Comparison of ENCODE assay signal across 9 cellular contexts in genomic region chr1:177873238-177873637, GRCh38.
DNase-seq lines count a peak whose midpoint lies in the region; ATAC-seq, FAIRE-seq and TF ChIP-seq lines count a peak whose summit lies in the region.
"Had no signal": no experiment of that assay in that cellular context is flagged by ENCODE, and none has a peak within 500 bp of the region (broad histone marks: within the 10 kb centered on the region; RNA-seq: fewer than 3 reads in every experiment).

No MANE protein-coding gene starts in this region.

- BruUV-seq in OCI-LY7 (replicated peaks; lab: Mats Ljungman, UMichigan), result no TSS peak

- H3K4me3 ChIP-seq in foreskin fibroblast (ENCODE audit: low read depth in 1 of 2, low read length in 2 of 2) (no peak overlapping the region), smooth muscle cell (no peak overlapping the region), OCI-LY7 (ENCODE audit: low read depth, low read length, poor library complexity, severe bottlenecking) (no peak overlapping the region)
- H3K4me3 ChIP-seq: GM12878 had no signal

- H3K27ac ChIP-seq in smooth muscle cell (ENCODE audit: low read depth), result no peak overlapping the region
- no peak overlapping the region for H3K27ac ChIP-seq in OCI-LY7 (ENCODE audit: low read depth, low read length, poor library complexity, severe bottlenecking)

- H3K9ac ChIP-seq in smooth muscle cell (ENCODE audit: low read depth), result no peak overlapping the region

- H3K36me3 ChIP-seq in smooth muscle cell (ENCODE audit: low read depth), result no peaks in the 10 kb centered on the region
- H3K36me3 ChIP-seq in OCI-LY7 (ENCODE audit: insufficient read depth, low read length), result no peaks in the 10 kb centered on the region

- TF ChIP-seq CTCF in foreskin fibroblast (IDR thresholded peaks at IDR 0.05; ENCODE audit: low read depth, low read length) (no peak), smooth muscle cell (IDR thresholded peaks at IDR 0.05; ENCODE audit: borderline replicate concordance, insufficient read depth, poor library complexity, severe bottlenecking) (no peak), OCI-LY7 (conservative IDR thresholded peaks at IDR 0.05; ENCODE audit: low read length) (no peak)

- H3K9me3 ChIP-seq in smooth muscle cell (replicated peaks; ENCODE audit: low read depth), result no peaks in the 10 kb centered on the region
- no peaks in the 10 kb centered on the region for H3K9me3 ChIP-seq in OCI-LY7 (ENCODE audit: low read length)

- TF ChIP-seq POLR2A in H54 (IDR thresholded peaks at IDR 0.05; ENCODE audit: low read depth, low read length), result no peak

- no peaks in the 10 kb centered on the region for H3F3A ChIP-seq in smooth muscle cell (ENCODE audit: low read depth)

- FAIRE-seq in H54 (lab: Jason Lieb, UNC), result peak; percentile 43
- FAIRE-seq: GM12878 had no signal

- H2AFZ ChIP-seq in smooth muscle cell (ENCODE audit: low read depth), result no peak overlapping the region
- H2AFZ ChIP-seq in OCI-LY7 (ENCODE audit: low read length), result no peak overlapping the region

- no peaks in the 10 kb centered on the region for H3K9me2 ChIP-seq in OCI-LY7 (ENCODE audit: insufficient read depth, low read length)

- H4K20me1 ChIP-seq in smooth muscle cell (ENCODE audit: low read depth), result no peaks in the 10 kb centered on the region
- no peaks in the 10 kb centered on the region for H4K20me1 ChIP-seq in OCI-LY7 (ENCODE audit: insufficient read depth, low read length)

- WGBS in smooth muscle cell (ENCODE audit: low lambda C conversion rate), result 6% methylated on average over 5 of the region's 5 CpGs

- H3K79me2 ChIP-seq in smooth muscle cell (ENCODE audit: low read depth) (no peaks in the 10 kb centered on the region), OCI-LY7 (ENCODE audit: insufficient read depth, low read depth, low read length) (no peaks in the 10 kb centered on the region)

- DNase-seq in H54 (ENCODE audit: insufficient read length, low spot score), result peak; percentile 6
- peak; percentile 37 for DNase-seq in SHP77 treated with DMSO at 0.1 percent for 48 hours (lab: John Stamatoyannopoulos, UW)
- peak; percentile 94 to 96 for DNase-seq in foreskin fibroblast
- no peak for DNase-seq in smooth muscle cell (lab: John Stamatoyannopoulos, UW; ENCODE audit: unreplicated experiment)
- DNase-seq in OCI-LY7 (ENCODE audit: low spot score), result no peak
- DNase-seq: H9 had no signal

- intact Hi-C loops in OCI-LY7 (cut with micrococcal nuclease; ENCODE audit: unreplicated experiment), result no loop called here

- no peaks in the 10 kb centered on the region for H3K27me3 ChIP-seq in smooth muscle cell (ENCODE audit: low read depth)

- ATAC-seq in HG03342 (IDR thresholded peaks at IDR 0.05; ENCODE audit: unreplicated experiment), result no peak
- ATAC-seq in HG02840 (IDR thresholded peaks at IDR 0.05; ENCODE audit: low FRiP score, unreplicated experiment), result no peak
- ATAC-seq: GM12878 had no signal

- POLR2A ChIA-PET in OCI-LY7 (lab: Charles Lee), result no interaction called here

- CTCF ChIA-PET in OCI-LY7 (lab: Charles Lee; ENCODE audit: unreplicated experiment), result no interaction called here

- H3K4me1 ChIP-seq in smooth muscle cell (ENCODE audit: low read depth) (no peaks in the 10 kb centered on the region), OCI-LY7 (ENCODE audit: insufficient read depth, low read length, poor library complexity, severe bottlenecking) (no peaks in the 10 kb centered on the region)

- H3K4me2 ChIP-seq in smooth muscle cell, result peak overlapping the region; percentile 19
- H3K4me2 ChIP-seq in OCI-LY7 (ENCODE audit: low read length), result no peak overlapping the region

Comparison
In these comparisons a context has a peak if more than half of its experiments do, and no peak if none do; other contexts are left out.
1. DNase-seq: peak in H54 (single experiment), SHP77 treated with DMSO at 0.1 percent for 48 hours (single experiment) and foreskin fibroblast (2 of 2); none in smooth muscle cell (single experiment) and OCI-LY7 (single experiment).